ENCODE assay signal across 23 cellular contexts in genomic region chr5:121156565-121156964, GRCh38.
"Had no signal": no experiment of that assay in that cellular context is flagged by ENCODE, and none has a peak within 500 bp of the region (broad histone marks: within the 10 kb centered on the region; RNA-seq: fewer than 3 reads in every experiment).

No MANE protein-coding gene starts in this region.

- FAIRE-seq: islet of Langerhans, pancreas had no signal

- H3K4me1 ChIP-seq: gastrocnemius medialis, left lung, pancreas, right lobe of liver, transverse colon, vagina had no signal

- ATAC-seq: effector memory CD8-positive, alpha-beta T cell; esophagus mucosa; gastrocnemius medialis; left cardiac atrium; left lung; naive thymus-derived CD8-positive, alpha-beta T cell; pancreas; right lobe of liver; stimulated activated naive B cell treated with anti-CD40 and anti-IgM and Interleukin-4, amounts not matched to agents 10 μg/mL and 1 μg/mL and 100 μg/mL, for 72 hours had no signal

- H3K36me3 ChIP-seq: gastrocnemius medialis, left lung, neutrophil, pancreas, right lobe of liver, thoracic aorta, transverse colon, vagina had no signal

- H3K27me3 ChIP-seq: gastrocnemius medialis, left lung, neutrophil, pancreas, right lobe of liver, transverse colon, vagina had no signal

- H3K27ac ChIP-seq: epithelial cell of prostate, gastrocnemius medialis, left lung, neutrophil, pancreas, right lobe of liver, thoracic aorta, transverse colon, vagina had no signal

- H3K9me3 ChIP-seq: gastrocnemius medialis, left lung, neutrophil, pancreas, right lobe of liver, thoracic aorta, transverse colon, vagina had no signal

- DNase-seq: cortex of kidney; effector memory CD8-positive, alpha-beta T cell; foreskin fibroblast; gastrocnemius medialis; head of caudate nucleus; left cardiac atrium; left lung; mesenchymal stem cell; midbrain; naive thymus-derived CD8-positive, alpha-beta T cell; pancreas; right lobe of liver; small intestine; stimulated activated CD4-positive, alpha-beta T cell treated with anti-CD3 and anti-CD28 coated beads, Interleukin-15, amount 100 ng/mL, for 24 hours; stimulated activated CD4-positive, alpha-beta T cell treated with anti-CD3 and anti-CD28 coated beads, Interleukin-2, amount 100 ng/mL, for 48 hours; stimulated activated naive B cell treated with anti-CD40 and anti-IgM and Interleukin-4, amounts not matched to agents 10 μg/mL and 1 μg/mL and 100 μg/mL, for 72 hours; transverse colon had no signal

- H3K4me3 ChIP-seq: gastrocnemius medialis, left lung, pancreas, right lobe of liver, thoracic aorta, transverse colon, vagina had no signal
